In genomic region chr9:137222190-137223077, GRCh38 we compare ENCODE assay signal across 8 cellular contexts. TPM values are rescaled to one million over a fixed set of nuclear protein-coding genes. Genes with fewer than 3 reads are reported as not detected.
DNase-seq lines count a peak whose midpoint lies in the region.

TSS of gene RNF208 (minus strand) at chr9:137222240. CDS start at chr9:137221212, 1,028 bp downstream.

- H3K9me3 ChIP-seq in mucosa of rectum (ENCODE audit: control insufficient read depth in 2 of 2, low read length in 2 of 2) = no peaks in the 10 kb centered on the region

- H3K27me3 ChIP-seq in mucosa of rectum (ENCODE audit: control insufficient read depth in 2 of 2, insufficient read depth in 2 of 2, low read length in 2 of 2) = no peaks in the 10 kb centered on the region

- H3K27me3 Mint-ChIP-seq in activated naive CD4-positive, alpha-beta T cell treated with anti-CD3 and anti-CD28 coated beads, Interleukin-2, amount 50 U/mL, for 24 hours = no peaks in the 10 kb centered on the region
- H3K27me3 Mint-ChIP-seq in dendritic cell treated with granulocyte-macrophage colony-stimulating factor and Interleukin-4, amounts not matched to agents 40 ng/mL and 50 ng/mL, for 4 days = peaks cover 27% of the 10 kb centered on the region

- intact Hi-C loops in dendritic cell treated with granulocyte-macrophage colony-stimulating factor and Interleukin-4, amounts not matched to agents 40 ng/mL and 50 ng/mL, for 4 days (cut with micrococcal nuclease) = loop anchor here (2.0 to 5.0 kb wide), 2 partner anchors 18 to 35 kb away; partner anchors contain the start of genes ANAPC2, NDOR1, SSNA1 and TMEM203

- H3K4me3 Mint-ChIP-seq in activated naive CD4-positive, alpha-beta T cell treated with anti-CD3 and anti-CD28 coated beads, Interleukin-2, amount 50 U/mL, for 24 hours = peak within 1 kb of the TSS; percentile 82
- peak within 1 kb of the TSS; percentile 86 for H3K4me3 Mint-ChIP-seq in dendritic cell treated with granulocyte-macrophage colony-stimulating factor and Interleukin-4, amounts not matched to agents 40 ng/mL and 50 ng/mL, for 4 days

- H3K9ac ChIP-seq in mucosa of rectum (ENCODE audit: low read depth in 1 of 2, low read length in 2 of 2) = peak within 1 kb of the TSS; percentile 65

- H3K4me1 ChIP-seq in mucosa of rectum (ENCODE audit: control insufficient read depth in 2 of 2, insufficient read depth in 2 of 2, low read length in 2 of 2) = peaks cover 39 to 42% of the 10 kb centered on the region in 2 donors

- no peak for DNase-seq in activated naive CD4-positive, alpha-beta T cell treated with Interleukin-2 at 50 U/mL for 16 hours
- DNase-seq in NCI-H69 (lab: John Stamatoyannopoulos, UW) (peak; percentile 59), HPDE6-E6E7 (ENCODE audit: extremely low spot score) (no peak), GM19238 (ENCODE audit: insufficient read length, low spot score) (no peak), HT-29 (ENCODE audit: low spot score) (no peak)

- H3K27ac Mint-ChIP-seq in activated naive CD4-positive, alpha-beta T cell treated with anti-CD3 and anti-CD28 coated beads, Interleukin-2, amount 50 U/mL, for 24 hours = peak within 1 kb of the TSS; percentile 27
- H3K27ac Mint-ChIP-seq in dendritic cell treated with granulocyte-macrophage colony-stimulating factor and Interleukin-4, amounts not matched to agents 40 ng/mL and 50 ng/mL, for 4 days = peak within 1 kb of the TSS; percentile 87

- H3K36me3 ChIP-seq in mucosa of rectum (ENCODE audit: control insufficient read depth in 2 of 2, insufficient read depth in 2 of 2, low read length in 2 of 2) = no peaks in the 10 kb centered on the region

- H3K9me3 Mint-ChIP-seq in activated naive CD4-positive, alpha-beta T cell treated with anti-CD3 and anti-CD28 coated beads, Interleukin-2, amount 50 U/mL, for 24 hours = no peaks in the 10 kb centered on the region
- no peaks in the 10 kb centered on the region for H3K9me3 Mint-ChIP-seq in dendritic cell treated with granulocyte-macrophage colony-stimulating factor and Interleukin-4, amounts not matched to agents 40 ng/mL and 50 ng/mL, for 4 days

- H3K4me3 ChIP-seq in mucosa of rectum (ENCODE audit: low read length in 2 of 2) = peak within 1 kb of the TSS; percentile 63 to 81

- peak within 1 kb of the TSS; percentile 88 to 89 for H3K27ac ChIP-seq in mucosa of rectum (ENCODE audit: low read depth in 2 of 2, low read length in 2 of 2)

- no peaks in the 10 kb centered on the region for H3K36me3 Mint-ChIP-seq in activated naive CD4-positive, alpha-beta T cell treated with anti-CD3 and anti-CD28 coated beads, Interleukin-2, amount 50 U/mL, for 24 hours
- peaks cover 6% of the 10 kb centered on the region for H3K36me3 Mint-ChIP-seq in dendritic cell treated with granulocyte-macrophage colony-stimulating factor and Interleukin-4, amounts not matched to agents 40 ng/mL and 50 ng/mL, for 4 days (ENCODE audit: low read depth)

- H3K4me1 Mint-ChIP-seq in activated naive CD4-positive, alpha-beta T cell treated with anti-CD3 and anti-CD28 coated beads, Interleukin-2, amount 50 U/mL, for 24 hours = peaks cover 4% of the 10 kb centered on the region
- peaks cover 35% of the 10 kb centered on the region for H3K4me1 Mint-ChIP-seq in dendritic cell treated with granulocyte-macrophage colony-stimulating factor and Interleukin-4, amounts not matched to agents 40 ng/mL and 50 ng/mL, for 4 days (ENCODE audit: low read depth)

RNA-seq across cellular contexts. Expression of gene RNF208, which starts in this region (rescaled TPM):
- 0.55 and 1.7 TPM in 2 replicates for total RNA-seq in HT-29 (2014; rRNA removed; shearing (Covaris generic))
